ENCODE assay signal across 8 cellular contexts in genomic region chr17:71438631-71439146, GRCh38.
A peak's percentile ranks its signal among the peaks of the same experiment; 100 is the strongest.
DNase-seq lines count a peak whose midpoint lies in the region; ATAC-seq lines count a peak whose summit lies in the region.

No MANE protein-coding gene starts in this region.

- ATAC-seq in GM21447 (IDR thresholded peaks at IDR 0.05; ENCODE audit: unreplicated experiment): no peak

- DNase-seq in COLO668 (lab: John Stamatoyannopoulos, UW; ENCODE audit: unreplicated experiment) (peak; percentile 37), NCI-H1092 treated with DMSO at 0.1 percent for 48 hours (lab: John Stamatoyannopoulos, UW) (peak; percentile 79), SK-MEL-5 (ENCODE audit: low read depth, low spot score) (peak; percentile 55), kidney glomerular epithelial cell (lab: John Stamatoyannopoulos, UW) (peak; percentile 94), NOMO-1 treated with dmso at 0.1 percent for 144 hours (lab: John Stamatoyannopoulos, UW; ENCODE audit: unreplicated experiment) (no peak), NCI-H2081 treated with DMSO at 0.1 percent for 48 hours (lab: John Stamatoyannopoulos, UW) (no peak), OCI-M2 (lab: John Stamatoyannopoulos, UW; ENCODE audit: unreplicated experiment) (no peak)

- in situ Hi-C loops in SK-MEL-5 (cut with HindIII; ENCODE audit: low pct_unique_long_range_greater_than_20kb, low sequenced_read_pairs): no loop called here

Comparison
In these comparisons a context has a peak if more than half of its experiments do, and no peak if none do; other contexts are left out.
1. DNase-seq: peak in COLO668 (single experiment), NCI-H1092 treated with DMSO at 0.1 percent for 48 hours (single experiment), SK-MEL-5 (single experiment) and kidney glomerular epithelial cell (single experiment); none in NOMO-1 treated with dmso at 0.1 percent for 144 hours (single experiment), NCI-H2081 treated with DMSO at 0.1 percent for 48 hours (single experiment) and OCI-M2 (single experiment).